Comparison of ENCODE assay signal across 1 cellular context in the genomic region with DNA sequence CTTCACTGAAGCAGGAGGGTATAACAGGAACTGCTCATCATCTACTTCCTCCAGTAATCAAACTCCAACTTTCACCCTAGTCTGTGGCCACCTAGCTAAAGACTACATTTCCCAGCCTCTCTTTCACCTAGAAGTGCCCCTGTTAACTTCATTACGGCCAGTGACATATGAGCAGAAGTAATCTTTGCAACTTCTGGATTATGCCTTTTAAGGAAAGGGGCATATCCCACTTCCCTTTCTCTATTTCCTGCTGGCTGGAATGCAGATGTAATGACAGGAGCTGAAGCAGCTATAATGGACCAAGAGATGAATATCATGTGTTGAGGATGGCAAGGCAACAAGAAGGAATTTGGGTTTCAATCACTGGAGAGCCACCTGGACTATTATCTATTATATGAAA.
TF ChIP-seq lines count a peak whose summit lies in the region.

No MANE protein-coding gene starts in this region.

TF ChIP-seq in K562, 482 proteins besides CTCF, POLR2A, EP300 and RAD21 (continues in another document):
- TF ChIP-seq HBP1 (CRISPR knock-in tag; IDR thresholded peaks at IDR 0.05) = no peak
- TF ChIP-seq ID3 (CRISPR knock-in tag; IDR thresholded peaks at IDR 0.05) = no peak
- no peak for TF ChIP-seq ID3 (tag; IDR thresholded peaks at IDR 0.05)
- peak; percentile 59 for TF ChIP-seq HCFC1 (IDR thresholded peaks at IDR 0.05; ENCODE audit: low read depth, low read length)
- TF ChIP-seq CBX2 (IDR thresholded peaks at IDR 0.05; ENCODE audit: insufficient read depth, low read length, poor library complexity, severe bottlenecking) = no peak
- TF ChIP-seq KDM1A (IDR thresholded peaks at IDR 0.05) = peak in 1 of 2 experiments; percentile 13; a peak in 1 of 4 replicates
- no peak for TF ChIP-seq FUS (optimal IDR thresholded peaks at IDR 0.05; ENCODE audit: low read depth, low read length)
- TF ChIP-seq CBFA2T3 (IDR thresholded peaks at IDR 0.05) = peak; percentile 61; the same call in 1 of the 2 replicates
- TF ChIP-seq, protein P1, sequence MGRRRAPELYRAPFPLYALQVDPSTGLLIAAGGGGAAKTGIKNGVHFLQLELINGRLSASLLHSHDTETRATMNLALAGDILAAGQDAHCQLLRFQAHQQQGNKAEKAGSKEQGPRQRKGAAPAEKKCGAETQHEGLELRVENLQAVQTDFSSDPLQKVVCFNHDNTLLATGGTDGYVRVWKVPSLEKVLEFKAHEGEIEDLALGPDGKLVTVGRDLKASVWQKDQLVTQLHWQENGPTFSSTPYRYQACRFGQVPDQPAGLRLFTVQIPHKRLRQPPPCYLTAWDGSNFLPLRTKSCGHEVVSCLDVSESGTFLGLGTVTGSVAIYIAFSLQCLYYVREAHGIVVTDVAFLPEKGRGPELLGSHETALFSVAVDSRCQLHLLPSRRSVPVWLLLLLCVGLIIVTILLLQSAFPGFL (CRISPR knock-in tag; IDR thresholded peaks at IDR 0.05) = no peak
- no peak for TF ChIP-seq ZNF407 (IDR thresholded peaks at IDR 0.05; ENCODE audit: low read depth)
- TF ChIP-seq, protein P2, sequence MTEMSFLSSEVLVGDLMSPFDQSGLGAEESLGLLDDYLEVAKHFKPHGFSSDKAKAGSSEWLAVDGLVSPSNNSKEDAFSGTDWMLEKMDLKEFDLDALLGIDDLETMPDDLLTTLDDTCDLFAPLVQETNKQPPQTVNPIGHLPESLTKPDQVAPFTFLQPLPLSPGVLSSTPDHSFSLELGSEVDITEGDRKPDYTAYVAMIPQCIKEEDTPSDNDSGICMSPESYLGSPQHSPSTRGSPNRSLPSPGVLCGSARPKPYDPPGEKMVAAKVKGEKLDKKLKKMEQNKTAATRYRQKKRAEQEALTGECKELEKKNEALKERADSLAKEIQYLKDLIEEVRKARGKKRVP (CRISPR knock-in tag; IDR thresholded peaks at IDR 0.05) = no peak
- TF ChIP-seq NR2C1 (IDR thresholded peaks at IDR 0.05) = peak; percentile 54
- TF ChIP-seq NR2C1 (tag; IDR thresholded peaks at IDR 0.05) = 0 out of 2 replicates have a peak, but pooled peaks have one; percentile 17
- no peak for TF ChIP-seq CREM (IDR thresholded peaks at IDR 0.05; ENCODE audit: low read depth)
- TF ChIP-seq DMBX1 (CRISPR knock-in tag; IDR thresholded peaks at IDR 0.05; ENCODE audit: borderline replicate concordance) = no peak
- no peak for TF ChIP-seq ELF2 (CRISPR knock-in tag; IDR thresholded peaks at IDR 0.05)
- no peak for TF ChIP-seq PRPF4 (IDR thresholded peaks at IDR 0.05; ENCODE audit: insufficient read depth, low read depth, low read length, poor library complexity, severe bottlenecking)
- no peak for TF ChIP-seq MYNN (IDR thresholded peaks at IDR 0.05)
- no peak for TF ChIP-seq MYNN (CRISPR knock-in tag; IDR thresholded peaks at IDR 0.05)
- no peak for TF ChIP-seq CGGBP1 (CRISPR knock-in tag; IDR thresholded peaks at IDR 0.05)
- TF ChIP-seq ZNF778 (CRISPR knock-in tag; IDR thresholded peaks at IDR 0.05) = no peak
- no peak for TF ChIP-seq BRCA1 (IDR thresholded peaks at IDR 0.05)
- TF ChIP-seq BRCA1 (CRISPR knock-in tag; IDR thresholded peaks at IDR 0.05) = no peak
- TF ChIP-seq, protein P3, sequence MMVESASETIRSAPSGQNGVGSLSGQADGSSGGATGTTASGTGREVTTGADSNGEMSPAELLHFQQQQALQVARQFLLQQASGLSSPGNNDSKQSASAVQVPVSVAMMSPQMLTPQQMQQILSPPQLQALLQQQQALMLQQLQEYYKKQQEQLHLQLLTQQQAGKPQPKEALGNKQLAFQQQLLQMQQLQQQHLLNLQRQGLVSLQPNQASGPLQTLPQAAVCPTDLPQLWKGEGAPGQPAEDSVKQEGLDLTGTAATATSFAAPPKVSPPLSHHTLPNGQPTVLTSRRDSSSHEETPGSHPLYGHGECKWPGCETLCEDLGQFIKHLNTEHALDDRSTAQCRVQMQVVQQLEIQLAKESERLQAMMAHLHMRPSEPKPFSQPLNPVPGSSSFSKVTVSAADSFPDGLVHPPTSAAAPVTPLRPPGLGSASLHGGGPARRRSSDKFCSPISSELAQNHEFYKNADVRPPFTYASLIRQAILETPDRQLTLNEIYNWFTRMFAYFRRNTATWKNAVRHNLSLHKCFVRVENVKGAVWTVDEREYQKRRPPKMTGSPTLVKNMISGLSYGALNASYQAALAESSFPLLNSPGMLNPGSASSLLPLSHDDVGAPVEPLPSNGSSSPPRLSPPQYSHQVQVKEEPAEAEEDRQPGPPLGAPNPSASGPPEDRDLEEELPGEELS (CRISPR knock-in tag; IDR thresholded peaks at IDR 0.05; ENCODE audit: borderline replicate concordance) = no peak
- TF ChIP-seq, protein P4, sequence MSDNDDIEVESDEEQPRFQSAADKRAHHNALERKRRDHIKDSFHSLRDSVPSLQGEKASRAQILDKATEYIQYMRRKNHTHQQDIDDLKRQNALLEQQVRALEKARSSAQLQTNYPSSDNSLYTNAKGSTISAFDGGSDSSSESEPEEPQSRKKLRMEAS (CRISPR knock-in tag; IDR thresholded peaks at IDR 0.05) = no peak
- no peak for TF ChIP-seq HDAC8 (tag; IDR thresholded peaks at IDR 0.05)
- no peak for TF ChIP-seq U2AF2 (optimal IDR thresholded peaks at IDR 0.05; ENCODE audit: low read depth, low read length)
- TF ChIP-seq, protein P5, sequence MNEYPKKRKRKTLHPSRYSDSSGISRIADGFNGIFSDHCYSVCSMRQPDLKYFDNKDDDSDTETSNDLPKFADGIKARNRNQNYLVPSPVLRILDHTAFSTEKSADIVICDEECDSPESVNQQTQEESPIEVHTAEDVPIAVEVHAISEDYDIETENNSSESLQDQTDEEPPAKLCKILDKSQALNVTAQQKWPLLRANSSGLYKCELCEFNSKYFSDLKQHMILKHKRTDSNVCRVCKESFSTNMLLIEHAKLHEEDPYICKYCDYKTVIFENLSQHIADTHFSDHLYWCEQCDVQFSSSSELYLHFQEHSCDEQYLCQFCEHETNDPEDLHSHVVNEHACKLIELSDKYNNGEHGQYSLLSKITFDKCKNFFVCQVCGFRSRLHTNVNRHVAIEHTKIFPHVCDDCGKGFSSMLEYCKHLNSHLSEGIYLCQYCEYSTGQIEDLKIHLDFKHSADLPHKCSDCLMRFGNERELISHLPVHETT (CRISPR knock-in tag; conservative IDR thresholded peaks at IDR 0.05 in 1 of 2, IDR thresholded peaks at IDR 0.05 in 1 of 2) = no peak
- TF ChIP-seq ZNF740 (CRISPR knock-in tag; IDR thresholded peaks at IDR 0.05) = no peak
- TF ChIP-seq ZNF740 (tag; IDR thresholded peaks at IDR 0.05) = no peak
- TF ChIP-seq RBM25 (IDR thresholded peaks at IDR 0.05; ENCODE audit: low read depth, low read length, severe bottlenecking) = peak; percentile 89
- TF ChIP-seq ARID4B (CRISPR knock-in tag; IDR thresholded peaks at IDR 0.05) = no peak
- TF ChIP-seq E2F3 (CRISPR knock-in tag; IDR thresholded peaks at IDR 0.05) = no peak
- TF ChIP-seq ZNF57 (CRISPR knock-in tag; IDR thresholded peaks at IDR 0.05) = no peak
- TF ChIP-seq MBD2 (IDR thresholded peaks at IDR 0.05; ENCODE audit: borderline replicate concordance, low read depth) = no peak
- TF ChIP-seq SRF (CRISPR knock-in tag; IDR thresholded peaks at IDR 0.05) = 0 out of 4 replicates have a peak, but pooled peaks of 1 of the 2 experiments have one; percentile 48
- TF ChIP-seq ZNF12 (CRISPR knock-in tag; IDR thresholded peaks at IDR 0.05) = no peak
